8 cellular contexts compared by ENCODE assay signal in genomic region chr6:170152111-170152926, GRCh38.
A peak's percentile ranks its signal among the peaks of the same experiment; 100 is the strongest.
DNase-seq lines count a peak whose midpoint lies in the region; ATAC-seq and TF ChIP-seq lines count a peak whose summit lies in the region.

No MANE protein-coding gene starts in this region.

- no peaks in the 10 kb centered on the region for H3K79me2 ChIP-seq in PC-3 (ENCODE audit: low read length)

- H3K9me2 ChIP-seq in PC-3 (replicated peaks; ENCODE audit: low read length): no peaks in the 10 kb centered on the region

- no peaks in the 10 kb centered on the region for H3K36me3 ChIP-seq in BLaER1
- H3K36me3 ChIP-seq in PC-3 (ENCODE audit: low read depth, low read length): no peaks in the 10 kb centered on the region

- intact Hi-C loops in PC-3 (cut with micrococcal nuclease): loop anchor here (2.0 kb wide), 1 partner anchor 140 kb away; no protein-coding TSS in a partner anchor

- H3K4me1 Mint-ChIP-seq in neural crest cell: peaks cover 40% of the 10 kb centered on the region

- POLR2A ChIA-PET in PC-3 (lab: Charles Lee; ENCODE audit: unreplicated experiment): no interaction called here

- H3F3A ChIP-seq in PC-3 (ENCODE audit: low read length, unreplicated experiment): no peaks in the 10 kb centered on the region

- peak overlapping the region; percentile 28; the same call in 1 of the 2 replicates for H3K9ac ChIP-seq in BLaER1
- no peak overlapping the region for H3K9ac ChIP-seq in PC-3 (ENCODE audit: low read length)

- H3K4me2 ChIP-seq in BLaER1 (peak overlapping the region; percentile 87), PC-3 (ENCODE audit: low read length) (peak overlapping the region; percentile 44; the same call in 1 of the 2 replicates)

- no peaks in the 10 kb centered on the region for H3K9me3 Mint-ChIP-seq in neural crest cell

- 0 out of 2 replicates have a peak overlapping the region, but pooled peaks have one; percentile 41 for H3K4me3 ChIP-seq in BLaER1
- no peak overlapping the region for H3K4me3 ChIP-seq in PC-3 (ENCODE audit: low read length)

- ATAC-seq in PC-3 (peak; percentile 20), GM21528 (IDR thresholded peaks at IDR 0.05; ENCODE audit: low FRiP score, unreplicated experiment) (no peak), HG02610 (IDR thresholded peaks at IDR 0.05; ENCODE audit: unreplicated experiment) (no peak)

- H3K27ac ChIP-seq in BLaER1 (peak overlapping the region; percentile 51; the same call in 1 of the 2 replicates), PC-3 (ENCODE audit: low read length) (no peak overlapping the region)

- CTCF ChIA-PET in PC-3 (lab: Charles Lee): no interaction called here

- H3K36me3 Mint-ChIP-seq in neural crest cell (ENCODE audit: low read depth): no peaks in the 10 kb centered on the region

- H4K20me1 ChIP-seq in BLaER1 (0 out of 2 replicates have a peak, but pooled peaks cover 8% of the 10 kb centered on the region), PC-3 (ENCODE audit: low read length) (no peaks in the 10 kb centered on the region)

- TF ChIP-seq CTCF in PC-3 (conservative IDR thresholded peaks at IDR 0.05; ENCODE audit: low read depth, low read length) (no peak), neural crest cell (conservative IDR thresholded peaks at IDR 0.05) (no peak)

- H3K27me3 Mint-ChIP-seq in neural crest cell (ENCODE audit: low read depth): peaks cover 16% of the 10 kb centered on the region

- H3K27me3 ChIP-seq in BLaER1 (peaks cover 3% of the 10 kb centered on the region; the same call in 1 of the 2 replicates), PC-3 (ENCODE audit: low read length) (no peaks in the 10 kb centered on the region)

- BruUV-seq in PC-3 (replicated peaks; lab: Mats Ljungman, UMichigan): no TSS peak

- H3K9me3 ChIP-seq in BLaER1 (no peaks in the 10 kb centered on the region), PC-3 (ENCODE audit: low read length) (no peaks in the 10 kb centered on the region)

- peak overlapping the region; percentile 60 for H3K27ac Mint-ChIP-seq in neural crest cell (ENCODE audit: unreplicated experiment)

- H2AFZ ChIP-seq in PC-3 (ENCODE audit: low read length): 0 out of 2 replicates have a peak overlapping the region, but pooled peaks have one; percentile 38

- peak overlapping the region; percentile 6 for H3K4me3 Mint-ChIP-seq in neural crest cell

- DNase-seq in PC-3 (no peak), fibroblast of gingiva (ENCODE audit: low read depth) (peak; percentile 15), neural crest cell (ENCODE audit: low read depth, low spot score) (peak; percentile 29), iPS-NIHi7 (ENCODE audit: extremely low spot score) (no peak)
- DNase-seq in stimulated activated CD4-positive, alpha-beta T cell treated with anti-CD3 and anti-CD28 coated beads, Interleukin-15, amount 100 ng/mL, for 24 hours: no peak

- H3K4me1 ChIP-seq in BLaER1 (peaks cover 85% of the 10 kb centered on the region), PC-3 (ENCODE audit: insufficient read depth, low read length) (peaks cover 4% of the 10 kb centered on the region; the same call in 1 of the 2 replicates)

Comparison
In these comparisons a context has a peak if more than half of its experiments do, and no peak if none do; other contexts are left out.
1. DNase-seq: peak in fibroblast of gingiva (single experiment) and neural crest cell (single experiment); none in PC-3 (single experiment), iPS-NIHi7 (single experiment) and stimulated activated CD4-positive, alpha-beta T cell treated with anti-CD3 and anti-CD28 coated beads, Interleukin-15, amount 100 ng/mL, for 24 hours (single experiment).